23 cellular contexts compared by ENCODE assay signal in the genomic region with DNA sequence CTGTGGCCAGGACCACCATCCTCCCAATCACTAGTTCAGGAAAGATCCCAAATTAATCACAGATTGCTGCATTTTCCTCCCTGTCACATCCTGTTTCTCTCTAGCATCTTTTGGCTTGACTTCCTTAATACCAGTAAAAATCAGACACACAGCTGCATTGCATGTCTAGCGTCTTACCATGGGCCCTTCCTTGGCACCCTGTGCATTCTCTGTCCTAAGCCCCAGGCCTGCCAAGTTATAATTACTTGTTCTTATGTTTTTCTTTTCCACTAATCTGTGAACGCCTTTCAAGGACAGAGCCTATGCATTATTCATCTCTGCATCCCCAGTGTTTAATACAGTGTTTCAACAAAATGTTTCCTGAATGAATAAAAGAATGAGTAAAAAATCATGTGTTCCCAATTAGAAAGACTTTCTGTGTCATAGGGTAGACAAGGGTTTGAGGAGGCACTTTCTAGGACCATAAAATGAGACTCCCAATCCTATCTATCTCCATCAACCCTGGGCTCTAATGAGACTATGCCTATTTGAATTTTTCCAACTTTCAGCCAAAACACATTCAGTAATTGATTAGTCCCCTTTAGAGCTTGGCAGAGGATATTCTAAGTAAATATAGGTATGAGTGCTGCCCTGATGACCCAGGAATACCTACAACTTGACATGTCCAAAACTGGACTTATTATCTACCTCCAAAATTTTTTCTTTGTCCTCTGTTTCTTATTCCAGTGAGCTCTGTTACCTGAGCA. TPM values are rescaled to one million over a fixed set of nuclear protein-coding genes. Genes with fewer than 3 reads are reported as not detected.
A peak's percentile ranks its signal among the peaks of the same experiment; 100 is the strongest.
DNase-seq lines count a peak whose midpoint lies in the region; ATAC-seq and TF ChIP-seq lines count a peak whose summit lies in the region.
"Had no signal": no experiment of that assay in that cellular context is flagged by ENCODE, and none has a peak within 500 bp of the region (broad histone marks: within the 10 kb centered on the region; RNA-seq: fewer than 3 reads in every experiment).

No MANE protein-coding gene starts in this region.

- no peak for TF ChIP-seq CTCF in cardiac fibroblast (IDR thresholded peaks at IDR 0.05; ENCODE audit: low read depth, low read length)

- ATAC-seq in left ventricle myocardium superior (peak; percentile 65), HG02763 (IDR thresholded peaks at IDR 0.05; ENCODE audit: unreplicated experiment) (no peak)
- ATAC-seq: effector memory CD8-positive, alpha-beta T cell; natural killer cell treated with Interleukin-12 subunit alpha and Interleukin-12 subunit beta and Interleukin-15 and Interleukin-18, amount 100 ng/mL, for 72 hours had no signal

- no peak overlapping the region for H3K27ac Mint-ChIP-seq in activated naive CD4-positive, alpha-beta T cell treated with anti-CD3 and anti-CD28 coated beads, Interleukin-2, amount 10 ng/mL, durations not matched to agents 7 days and 5 days
- H3K27ac Mint-ChIP-seq: activated CD4-positive, alpha-beta T cell treated with anti-CD3 and anti-CD28 coated beads, Interleukin-2, amount 10 ng/mL, durations not matched to agents 7 days and 5 days; activated naive CD4-positive, alpha-beta T cell treated with anti-CD3 and anti-CD28 coated beads for 36 hours; effector memory CD8-positive, alpha-beta T cell; memory B cell; natural killer cell treated with Interleukin-12 subunit alpha and Interleukin-12 subunit beta and Interleukin-15 and Interleukin-18, amount 100 ng/mL, for 72 hours had no signal

- no peaks in the 10 kb centered on the region for H3K9me3 Mint-ChIP-seq in activated naive CD4-positive, alpha-beta T cell treated with anti-CD3 and anti-CD28 coated beads, Interleukin-2, amount 10 ng/mL, durations not matched to agents 7 days and 5 days
- H3K9me3 Mint-ChIP-seq: effector memory CD8-positive, alpha-beta T cell; natural killer cell treated with Interleukin-12 subunit alpha and Interleukin-12 subunit beta and Interleukin-15 and Interleukin-18, amount 100 ng/mL, for 72 hours had no signal

- DNase-seq in HCEC 1CT (peak; percentile 67), cardiac fibroblast (ENCODE audit: low read depth in 2 of 2) (peak; percentile 74 to 79), left ventricle myocardium superior (no peak), glomerular visceral epithelial cell (ENCODE audit: extremely low spot score) (no peak)
- no peak for DNase-seq in stimulated activated CD4-positive, alpha-beta T cell treated with anti-CD3 and anti-CD28 coated beads, Interleukin-15, amount 100 ng/mL, for 24 hours
- DNase-seq in activated naive CD4-positive, alpha-beta T cell treated with anti-CD3 and anti-CD28 coated beads, Interleukin-2, amount 10 ng/mL, durations not matched to agents 7 days and 5 days, result no peak
- DNase-seq: ACHN; activated CD4-positive, alpha-beta T cell treated with anti-CD3 and anti-CD28 coated beads, Interleukin-2, amount 10 ng/mL, durations not matched to agents 7 days and 5 days; activated naive CD4-positive, alpha-beta T cell treated with anti-CD3 and anti-CD28 coated beads for 36 hours; brain microvascular endothelial cell; COR-L47; effector memory CD8-positive, alpha-beta T cell; H7; NCI-H524 treated with DMSO at 0.1 percent for 48 hours; psoas muscle; stomach had no signal

- H3K4me3 ChIP-seq in ACC112 (ENCODE audit: low read depth, low read length) (peak overlapping the region; percentile 40; the same call in 1 of the 2 replicates), cardiac fibroblast (replicated peaks in 1 of 2; ENCODE audit: low read depth in 2 of 2, low read length in 2 of 2) (no peak overlapping the region)
- H3K4me3 ChIP-seq: psoas muscle, stomach, vagina had no signal

- H3K27ac ChIP-seq in ACC112 (ENCODE audit: low read depth, low read length), result peak overlapping the region; percentile 67
- H3K27ac ChIP-seq: brain microvascular endothelial cell, stomach, vagina had no signal

- H3K4me3 Mint-ChIP-seq in activated naive CD4-positive, alpha-beta T cell treated with anti-CD3 and anti-CD28 coated beads, Interleukin-2, amount 10 ng/mL, durations not matched to agents 7 days and 5 days, result no peak overlapping the region
- H3K4me3 Mint-ChIP-seq: activated CD4-positive, alpha-beta T cell treated with anti-CD3 and anti-CD28 coated beads, Interleukin-2, amount 10 ng/mL, durations not matched to agents 7 days and 5 days; activated naive CD4-positive, alpha-beta T cell treated with anti-CD3 and anti-CD28 coated beads for 36 hours; effector memory CD8-positive, alpha-beta T cell; memory B cell; natural killer cell treated with Interleukin-12 subunit alpha and Interleukin-12 subunit beta and Interleukin-15 and Interleukin-18, amount 100 ng/mL, for 72 hours had no signal

- no peaks in the 10 kb centered on the region for H3K36me3 Mint-ChIP-seq in activated naive CD4-positive, alpha-beta T cell treated with anti-CD3 and anti-CD28 coated beads, Interleukin-2, amount 10 ng/mL, durations not matched to agents 7 days and 5 days
- H3K36me3 Mint-ChIP-seq: natural killer cell treated with Interleukin-12 subunit alpha and Interleukin-12 subunit beta and Interleukin-15 and Interleukin-18, amount 100 ng/mL, for 72 hours had no signal

- intact Hi-C loops in left ventricle myocardium superior (cut with micrococcal nuclease), result no loop called here

- no peaks in the 10 kb centered on the region for H3K27me3 Mint-ChIP-seq in activated naive CD4-positive, alpha-beta T cell treated with anti-CD3 and anti-CD28 coated beads, Interleukin-2, amount 10 ng/mL, durations not matched to agents 7 days and 5 days
- H3K27me3 Mint-ChIP-seq: activated CD4-positive, alpha-beta T cell treated with anti-CD3 and anti-CD28 coated beads, Interleukin-2, amount 10 ng/mL, durations not matched to agents 7 days and 5 days; effector memory CD8-positive, alpha-beta T cell; memory B cell; natural killer cell treated with Interleukin-12 subunit alpha and Interleukin-12 subunit beta and Interleukin-15 and Interleukin-18, amount 100 ng/mL, for 72 hours had no signal

- peak overlapping the region; percentile 61 for H2AFZ ChIP-seq in ACC112 (ENCODE audit: low read length, unreplicated experiment)

- CTCF ChIA-PET in activated naive CD4-positive, alpha-beta T cell treated with anti-CD3 and anti-CD28 coated beads, Interleukin-2, amount 10 ng/mL, durations not matched to agents 7 days and 5 days (lab: Charles Lee), result no interaction called here

- no peaks in the 10 kb centered on the region for H3K79me2 ChIP-seq in ACC112 (ENCODE audit: control insufficient read depth, insufficient read depth, low read length, unreplicated experiment)

- peaks cover 34% of the 10 kb centered on the region for H3K4me1 ChIP-seq in ACC112 (ENCODE audit: control insufficient read depth, insufficient read depth, low read length, unreplicated experiment)
- H3K4me1 ChIP-seq: psoas muscle, vagina had no signal

- H3K27me3 ChIP-seq in ACC112 (ENCODE audit: insufficient read depth, low read length), result no peaks in the 10 kb centered on the region
- H3K27me3 ChIP-seq: brain microvascular endothelial cell, stomach, vagina had no signal

- H3K36me3 ChIP-seq in ACC112 (ENCODE audit: insufficient read depth, low read length), result no peaks in the 10 kb centered on the region
- H3K36me3 ChIP-seq: brain microvascular endothelial cell, stomach, vagina had no signal

- no peaks in the 10 kb centered on the region for H3K4me1 Mint-ChIP-seq in activated naive CD4-positive, alpha-beta T cell treated with anti-CD3 and anti-CD28 coated beads, Interleukin-2, amount 10 ng/mL, durations not matched to agents 7 days and 5 days
- H3K4me1 Mint-ChIP-seq: activated CD4-positive, alpha-beta T cell treated with anti-CD3 and anti-CD28 coated beads, Interleukin-2, amount 10 ng/mL, durations not matched to agents 7 days and 5 days had no signal

RNA-seq across cellular contexts. Expression of gene NT5C1B, which starts 10.3 kb away (rescaled TPM):
- not detected for total RNA-seq in left ventricle myocardium superior
- total RNA-seq: activated CD4-positive, alpha-beta T cell treated with anti-CD3 and anti-CD28 coated beads, Interleukin-2, amount 10 ng/mL, durations not matched to agents 7 days and 5 days; activated naive CD4-positive, alpha-beta T cell treated with anti-CD3 and anti-CD28 coated beads for 36 hours; glomerular endothelial cell; H7; M059J; natural killer cell treated with Interleukin-12 subunit alpha and Interleukin-12 subunit beta and Interleukin-15 and Interleukin-18, amount 100 ng/mL, for 72 hours; psoas muscle; stomach; vagina had no signal

RNA-seq across cellular contexts. Expression of gene RDH14, which starts 39.2 kb away (rescaled TPM):
- 50.3 TPM for total RNA-seq in left ventricle myocardium superior

Comparison
In these comparisons a context has a peak if more than half of its experiments do, and no peak if none do; other contexts are left out.
1. DNase-seq: peak in HCEC 1CT (single experiment) and cardiac fibroblast (2 of 2); none in left ventricle myocardium superior (single experiment), stimulated activated CD4-positive, alpha-beta T cell treated with anti-CD3 and anti-CD28 coated beads, Interleukin-15, amount 100 ng/mL, for 24 hours (single experiment), activated naive CD4-positive, alpha-beta T cell treated with anti-CD3 and anti-CD28 coated beads, Interleukin-2, amount 10 ng/mL, durations not matched to agents 7 days and 5 days (single experiment) and glomerular visceral epithelial cell (single experiment).